Comparison of ENCODE assay signal across 1 cellular context in the genomic region with DNA sequence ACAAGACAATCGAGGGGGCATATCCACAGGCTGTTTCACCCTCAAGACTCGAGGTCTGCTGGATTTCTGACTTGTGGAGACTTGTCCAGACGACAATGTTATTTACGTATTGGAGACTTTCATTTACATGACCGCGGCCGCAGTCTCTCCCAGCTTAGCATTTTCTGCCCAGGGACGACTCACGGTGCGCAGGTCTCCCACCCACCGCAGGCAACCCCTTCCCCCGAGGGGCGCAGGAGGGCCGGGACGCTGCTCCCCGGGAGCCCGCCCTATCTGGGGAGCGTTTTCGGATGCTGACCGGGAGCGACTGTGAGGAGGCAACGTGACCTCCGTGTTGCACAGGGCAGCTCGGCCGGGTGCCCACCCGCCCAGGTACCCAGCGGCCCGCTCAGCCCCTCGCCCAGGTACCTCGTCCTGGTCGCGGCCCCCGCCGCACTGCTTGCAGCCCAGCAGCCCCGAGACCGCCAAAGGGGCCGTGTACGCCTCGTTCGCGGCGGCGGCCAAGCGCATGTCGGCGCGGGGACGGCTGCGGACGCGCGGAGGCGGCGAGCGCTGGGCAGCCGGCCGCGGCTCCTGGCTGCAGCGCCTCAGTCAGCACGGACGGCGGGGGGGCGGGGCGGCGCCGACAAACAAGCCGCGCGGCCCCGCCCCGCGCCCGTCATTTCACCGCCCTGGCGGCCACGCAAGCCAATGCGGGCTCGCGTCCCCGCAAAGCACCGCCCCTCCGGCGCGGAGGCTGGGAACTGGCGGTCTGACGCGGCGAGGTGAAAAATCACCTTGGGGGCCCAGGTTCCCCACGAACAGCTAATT.
TF ChIP-seq lines count a peak whose summit lies in the region.

No MANE protein-coding gene starts in this region.

TF ChIP-seq in K562, 482 proteins besides CTCF, POLR2A, EP300 and RAD21 (continued from another document and continues in another):
- TF ChIP-seq JUND (IDR thresholded peaks at IDR 0.05; ENCODE audit: borderline replicate concordance, low read depth, low read length) = 0 out of 2 replicates have a peak, but pooled peaks have one; percentile 2
- no peak for TF ChIP-seq JUND (tag; IDR thresholded peaks at IDR 0.05; ENCODE audit: borderline replicate concordance, low read depth, low read length)
- peak; percentile 64 for TF ChIP-seq HMGN3 (IDR thresholded peaks at IDR 0.05; ENCODE audit: borderline replicate concordance, extremely low read depth, insufficient read length, low read depth, low read length)
- TF ChIP-seq FOXK1 (CRISPR knock-in tag; IDR thresholded peaks at IDR 0.05; ENCODE audit: borderline replicate concordance) = peak; percentile 91; the same call in 1 of the 2 replicates
- TF ChIP-seq, protein P1, sequence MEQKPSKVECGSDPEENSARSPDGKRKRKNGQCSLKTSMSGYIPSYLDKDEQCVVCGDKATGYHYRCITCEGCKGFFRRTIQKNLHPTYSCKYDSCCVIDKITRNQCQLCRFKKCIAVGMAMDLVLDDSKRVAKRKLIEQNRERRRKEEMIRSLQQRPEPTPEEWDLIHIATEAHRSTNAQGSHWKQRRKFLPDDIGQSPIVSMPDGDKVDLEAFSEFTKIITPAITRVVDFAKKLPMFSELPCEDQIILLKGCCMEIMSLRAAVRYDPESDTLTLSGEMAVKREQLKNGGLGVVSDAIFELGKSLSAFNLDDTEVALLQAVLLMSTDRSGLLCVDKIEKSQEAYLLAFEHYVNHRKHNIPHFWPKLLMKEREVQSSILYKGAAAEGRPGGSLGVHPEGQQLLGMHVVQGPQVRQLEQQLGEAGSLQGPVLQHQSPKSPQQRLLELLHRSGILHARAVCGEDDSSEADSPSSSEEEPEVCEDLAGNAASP (IDR thresholded peaks at IDR 0.05) = no peak
- 0 out of 2 replicates have a peak, but pooled peaks have one; percentile 26 for TF ChIP-seq JUN (IDR thresholded peaks at IDR 0.05; ENCODE audit: borderline replicate concordance, low read depth, low read length)
- TF ChIP-seq JUN (CRISPR knock-in tag; IDR thresholded peaks at IDR 0.05; ENCODE audit: borderline replicate concordance) = no peak; the same call in 1 of the 2 replicates
- TF ChIP-seq ZBTB1 (CRISPR knock-in tag; IDR thresholded peaks at IDR 0.05; ENCODE audit: borderline replicate concordance, low read depth) = peak; percentile 82; the same call in 1 of the 2 replicates
- TF ChIP-seq ERF (CRISPR knock-in tag; IDR thresholded peaks at IDR 0.05) = 0 out of 2 replicates have a peak, but pooled peaks have one; percentile 72
- TF ChIP-seq CAMTA2 (CRISPR knock-in tag; conservative IDR thresholded peaks at IDR 0.05) = no peak
- TF ChIP-seq, protein P2, sequence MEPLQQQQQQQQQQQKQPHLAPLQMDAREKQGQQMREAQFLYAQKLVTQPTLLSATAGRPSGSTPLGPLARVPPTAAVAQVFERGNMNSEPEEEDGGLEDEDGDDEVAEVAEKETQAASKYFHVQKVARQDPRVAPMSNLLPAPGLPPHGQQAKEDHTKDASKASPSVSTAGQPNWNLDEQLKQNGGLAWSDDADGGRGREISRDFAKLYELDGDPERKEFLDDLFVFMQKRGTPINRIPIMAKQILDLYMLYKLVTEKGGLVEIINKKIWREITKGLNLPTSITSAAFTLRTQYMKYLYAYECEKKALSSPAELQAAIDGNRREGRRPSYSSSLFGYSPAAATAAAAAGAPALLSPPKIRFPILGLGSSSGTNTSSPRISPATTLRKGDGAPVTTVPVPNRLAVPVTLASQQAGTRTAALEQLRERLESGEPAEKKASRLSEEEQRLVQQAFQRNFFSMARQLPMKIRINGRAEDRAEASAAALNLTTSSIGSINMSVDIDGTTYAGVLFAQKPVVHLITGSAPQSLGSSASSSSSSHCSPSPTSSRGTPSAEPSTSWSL (CRISPR knock-in tag; IDR thresholded peaks at IDR 0.05; ENCODE audit: borderline replicate concordance) = 0 out of 2 replicates have a peak, but pooled peaks have one; percentile 8
- peak; percentile 79; the same call in 1 of the 2 replicates for TF ChIP-seq PHF8 (IDR thresholded peaks at IDR 0.05; ENCODE audit: borderline replicate concordance, low read length)
- TF ChIP-seq SMARCE1 (IDR thresholded peaks at IDR 0.05) = 0 out of 2 replicates have a peak, but pooled peaks have one; percentile 45
- TF ChIP-seq, protein P3, sequence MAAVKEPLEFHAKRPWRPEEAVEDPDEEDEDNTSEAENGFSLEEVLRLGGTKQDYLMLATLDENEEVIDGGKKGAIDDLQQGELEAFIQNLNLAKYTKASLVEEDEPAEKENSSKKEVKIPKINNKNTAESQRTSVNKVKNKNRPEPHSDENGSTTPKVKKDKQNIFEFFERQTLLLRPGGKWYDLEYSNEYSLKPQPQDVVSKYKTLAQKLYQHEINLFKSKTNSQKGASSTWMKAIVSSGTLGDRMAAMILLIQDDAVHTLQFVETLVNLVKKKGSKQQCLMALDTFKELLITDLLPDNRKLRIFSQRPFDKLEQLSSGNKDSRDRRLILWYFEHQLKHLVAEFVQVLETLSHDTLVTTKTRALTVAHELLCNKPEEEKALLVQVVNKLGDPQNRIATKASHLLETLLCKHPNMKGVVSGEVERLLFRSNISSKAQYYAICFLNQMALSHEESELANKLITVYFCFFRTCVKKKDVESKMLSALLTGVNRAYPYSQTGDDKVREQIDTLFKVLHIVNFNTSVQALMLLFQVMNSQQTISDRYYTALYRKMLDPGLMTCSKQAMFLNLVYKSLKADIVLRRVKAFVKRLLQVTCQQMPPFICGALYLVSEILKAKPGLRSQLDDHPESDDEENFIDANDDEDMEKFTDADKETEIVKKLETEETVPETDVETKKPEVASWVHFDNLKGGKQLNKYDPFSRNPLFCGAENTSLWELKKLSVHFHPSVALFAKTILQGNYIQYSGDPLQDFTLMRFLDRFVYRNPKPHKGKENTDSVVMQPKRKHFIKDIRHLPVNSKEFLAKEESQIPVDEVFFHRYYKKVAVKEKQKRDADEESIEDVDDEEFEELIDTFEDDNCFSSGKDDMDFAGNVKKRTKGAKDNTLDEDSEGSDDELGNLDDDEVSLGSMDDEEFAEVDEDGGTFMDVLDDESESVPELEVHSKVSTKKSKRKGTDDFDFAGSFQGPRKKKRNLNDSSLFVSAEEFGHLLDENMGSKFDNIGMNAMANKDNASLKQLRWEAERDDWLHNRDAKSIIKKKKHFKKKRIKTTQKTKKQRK (IDR thresholded peaks at IDR 0.05; ENCODE audit: borderline replicate concordance, low read depth, low read length) = no peak
- peak; percentile 65 for TF ChIP-seq SP2 (IDR thresholded peaks at IDR 0.05; ENCODE audit: extremely low read depth, low read depth, low read length, poor library complexity, severe bottlenecking)
- TF ChIP-seq KDM2B (CRISPR knock-in tag; IDR thresholded peaks at IDR 0.05) = peak; percentile 70; the same call in 1 of the 2 replicates
- TF ChIP-seq ZNF12 (CRISPR knock-in tag; IDR thresholded peaks at IDR 0.05) = peak; percentile 37; the same call in 1 of the 2 replicates
- 0 out of 2 replicates have a peak, but pooled peaks have one; percentile 25 for TF ChIP-seq CBX1 (IDR thresholded peaks at IDR 0.05; ENCODE audit: low read depth)
- TF ChIP-seq, protein P4, sequence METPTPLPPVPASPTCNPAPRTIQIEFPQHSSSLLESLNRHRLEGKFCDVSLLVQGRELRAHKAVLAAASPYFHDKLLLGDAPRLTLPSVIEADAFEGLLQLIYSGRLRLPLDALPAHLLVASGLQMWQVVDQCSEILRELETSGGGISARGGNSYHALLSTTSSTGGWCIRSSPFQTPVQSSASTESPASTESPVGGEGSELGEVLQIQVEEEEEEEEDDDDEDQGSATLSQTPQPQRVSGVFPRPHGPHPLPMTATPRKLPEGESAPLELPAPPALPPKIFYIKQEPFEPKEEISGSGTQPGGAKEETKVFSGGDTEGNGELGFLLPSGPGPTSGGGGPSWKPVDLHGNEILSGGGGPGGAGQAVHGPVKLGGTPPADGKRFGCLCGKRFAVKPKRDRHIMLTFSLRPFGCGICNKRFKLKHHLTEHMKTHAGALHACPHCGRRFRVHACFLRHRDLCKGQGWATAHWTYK (CRISPR knock-in tag; IDR thresholded peaks at IDR 0.05) = peak; percentile 64; the same call in 1 of the 2 replicates
- peak; percentile 48; the same call in 1 of the 2 replicates for TF ChIP-seq PML (IDR thresholded peaks at IDR 0.05; ENCODE audit: low read length)
- TF ChIP-seq TEAD1 (CRISPR knock-in tag; IDR thresholded peaks at IDR 0.05) = 0 out of 4 replicates have a peak, but pooled peaks of 1 of the 2 experiments have one; percentile 25
- TF ChIP-seq SMAD4 (CRISPR knock-in tag; conservative IDR thresholded peaks at IDR 0.05) = peak; percentile 87
- TF ChIP-seq CXXC5 (CRISPR knock-in tag; IDR thresholded peaks at IDR 0.05) = peak; percentile 91
- no peak for TF ChIP-seq TOE1 (IDR thresholded peaks at IDR 0.05; ENCODE audit: borderline replicate concordance)
- peak; percentile 93; the same call in 1 of the 2 replicates for TF ChIP-seq TOE1 (CRISPR knock-in tag; IDR thresholded peaks at IDR 0.05; ENCODE audit: borderline replicate concordance, low read depth)
- TF ChIP-seq CEBPG (CRISPR knock-in tag; IDR thresholded peaks at IDR 0.05) = 0 out of 2 replicates have a peak, but pooled peaks have one; percentile 14
- TF ChIP-seq CEBPG (tag; conservative IDR thresholded peaks at IDR 0.05 in 1 of 2, IDR thresholded peaks at IDR 0.05 in 1 of 2) = no peak
- TF ChIP-seq, protein P5, sequence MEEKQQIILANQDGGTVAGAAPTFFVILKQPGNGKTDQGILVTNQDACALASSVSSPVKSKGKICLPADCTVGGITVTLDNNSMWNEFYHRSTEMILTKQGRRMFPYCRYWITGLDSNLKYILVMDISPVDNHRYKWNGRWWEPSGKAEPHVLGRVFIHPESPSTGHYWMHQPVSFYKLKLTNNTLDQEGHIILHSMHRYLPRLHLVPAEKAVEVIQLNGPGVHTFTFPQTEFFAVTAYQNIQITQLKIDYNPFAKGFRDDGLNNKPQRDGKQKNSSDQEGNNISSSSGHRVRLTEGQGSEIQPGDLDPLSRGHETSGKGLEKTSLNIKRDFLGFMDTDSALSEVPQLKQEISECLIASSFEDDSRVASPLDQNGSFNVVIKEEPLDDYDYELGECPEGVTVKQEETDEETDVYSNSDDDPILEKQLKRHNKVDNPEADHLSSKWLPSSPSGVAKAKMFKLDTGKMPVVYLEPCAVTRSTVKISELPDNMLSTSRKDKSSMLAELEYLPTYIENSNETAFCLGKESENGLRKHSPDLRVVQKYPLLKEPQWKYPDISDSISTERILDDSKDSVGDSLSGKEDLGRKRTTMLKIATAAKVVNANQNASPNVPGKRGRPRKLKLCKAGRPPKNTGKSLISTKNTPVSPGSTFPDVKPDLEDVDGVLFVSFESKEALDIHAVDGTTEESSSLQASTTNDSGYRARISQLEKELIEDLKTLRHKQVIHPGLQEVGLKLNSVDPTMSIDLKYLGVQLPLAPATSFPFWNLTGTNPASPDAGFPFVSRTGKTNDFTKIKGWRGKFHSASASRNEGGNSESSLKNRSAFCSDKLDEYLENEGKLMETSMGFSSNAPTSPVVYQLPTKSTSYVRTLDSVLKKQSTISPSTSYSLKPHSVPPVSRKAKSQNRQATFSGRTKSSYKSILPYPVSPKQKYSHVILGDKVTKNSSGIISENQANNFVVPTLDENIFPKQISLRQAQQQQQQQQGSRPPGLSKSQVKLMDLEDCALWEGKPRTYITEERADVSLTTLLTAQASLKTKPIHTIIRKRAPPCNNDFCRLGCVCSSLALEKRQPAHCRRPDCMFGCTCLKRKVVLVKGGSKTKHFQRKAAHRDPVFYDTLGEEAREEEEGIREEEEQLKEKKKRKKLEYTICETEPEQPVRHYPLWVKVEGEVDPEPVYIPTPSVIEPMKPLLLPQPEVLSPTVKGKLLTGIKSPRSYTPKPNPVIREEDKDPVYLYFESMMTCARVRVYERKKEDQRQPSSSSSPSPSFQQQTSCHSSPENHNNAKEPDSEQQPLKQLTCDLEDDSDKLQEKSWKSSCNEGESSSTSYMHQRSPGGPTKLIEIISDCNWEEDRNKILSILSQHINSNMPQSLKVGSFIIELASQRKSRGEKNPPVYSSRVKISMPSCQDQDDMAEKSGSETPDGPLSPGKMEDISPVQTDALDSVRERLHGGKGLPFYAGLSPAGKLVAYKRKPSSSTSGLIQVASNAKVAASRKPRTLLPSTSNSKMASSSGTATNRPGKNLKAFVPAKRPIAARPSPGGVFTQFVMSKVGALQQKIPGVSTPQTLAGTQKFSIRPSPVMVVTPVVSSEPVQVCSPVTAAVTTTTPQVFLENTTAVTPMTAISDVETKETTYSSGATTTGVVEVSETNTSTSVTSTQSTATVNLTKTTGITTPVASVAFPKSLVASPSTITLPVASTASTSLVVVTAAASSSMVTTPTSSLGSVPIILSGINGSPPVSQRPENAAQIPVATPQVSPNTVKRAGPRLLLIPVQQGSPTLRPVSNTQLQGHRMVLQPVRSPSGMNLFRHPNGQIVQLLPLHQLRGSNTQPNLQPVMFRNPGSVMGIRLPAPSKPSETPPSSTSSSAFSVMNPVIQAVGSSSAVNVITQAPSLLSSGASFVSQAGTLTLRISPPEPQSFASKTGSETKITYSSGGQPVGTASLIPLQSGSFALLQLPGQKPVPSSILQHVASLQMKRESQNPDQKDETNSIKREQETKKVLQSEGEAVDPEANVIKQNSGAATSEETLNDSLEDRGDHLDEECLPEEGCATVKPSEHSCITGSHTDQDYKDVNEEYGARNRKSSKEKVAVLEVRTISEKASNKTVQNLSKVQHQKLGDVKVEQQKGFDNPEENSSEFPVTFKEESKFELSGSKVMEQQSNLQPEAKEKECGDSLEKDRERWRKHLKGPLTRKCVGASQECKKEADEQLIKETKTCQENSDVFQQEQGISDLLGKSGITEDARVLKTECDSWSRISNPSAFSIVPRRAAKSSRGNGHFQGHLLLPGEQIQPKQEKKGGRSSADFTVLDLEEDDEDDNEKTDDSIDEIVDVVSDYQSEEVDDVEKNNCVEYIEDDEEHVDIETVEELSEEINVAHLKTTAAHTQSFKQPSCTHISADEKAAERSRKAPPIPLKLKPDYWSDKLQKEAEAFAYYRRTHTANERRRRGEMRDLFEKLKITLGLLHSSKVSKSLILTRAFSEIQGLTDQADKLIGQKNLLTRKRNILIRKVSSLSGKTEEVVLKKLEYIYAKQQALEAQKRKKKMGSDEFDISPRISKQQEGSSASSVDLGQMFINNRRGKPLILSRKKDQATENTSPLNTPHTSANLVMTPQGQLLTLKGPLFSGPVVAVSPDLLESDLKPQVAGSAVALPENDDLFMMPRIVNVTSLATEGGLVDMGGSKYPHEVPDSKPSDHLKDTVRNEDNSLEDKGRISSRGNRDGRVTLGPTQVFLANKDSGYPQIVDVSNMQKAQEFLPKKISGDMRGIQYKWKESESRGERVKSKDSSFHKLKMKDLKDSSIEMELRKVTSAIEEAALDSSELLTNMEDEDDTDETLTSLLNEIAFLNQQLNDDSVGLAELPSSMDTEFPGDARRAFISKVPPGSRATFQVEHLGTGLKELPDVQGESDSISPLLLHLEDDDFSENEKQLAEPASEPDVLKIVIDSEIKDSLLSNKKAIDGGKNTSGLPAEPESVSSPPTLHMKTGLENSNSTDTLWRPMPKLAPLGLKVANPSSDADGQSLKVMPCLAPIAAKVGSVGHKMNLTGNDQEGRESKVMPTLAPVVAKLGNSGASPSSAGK (IDR thresholded peaks at IDR 0.05) = peak; percentile 80
- TF ChIP-seq ZNF232 (CRISPR knock-in tag; IDR thresholded peaks at IDR 0.05) = 0 out of 2 replicates have a peak, but pooled peaks have one; percentile 67
- no peak for TF ChIP-seq ZNF124 (CRISPR knock-in tag; IDR thresholded peaks at IDR 0.05)
